ENCODE assay signal across 1 cellular context in genomic region chr3:157551961-157552360, GRCh38.
TF ChIP-seq lines count a peak whose summit lies in the region.

No MANE protein-coding gene starts in this region.

TF ChIP-seq in IMR-90, 13 proteins besides CTCF, POLR2A, EP300 and RAD21 (continued from another document):
- TF ChIP-seq NFE2L2 (IDR thresholded peaks at IDR 0.05; ENCODE audit: low read depth, low read length), result no peak
- no peak for TF ChIP-seq CHD1 (IDR thresholded peaks at IDR 0.05; ENCODE audit: low read depth, low read length)
- TF ChIP-seq CEBPB (IDR thresholded peaks at IDR 0.05; ENCODE audit: low read depth, low read length), result no peak
- no peak for TF ChIP-seq MXI1 (IDR thresholded peaks at IDR 0.05; ENCODE audit: borderline replicate concordance, low read depth, low read length)
- TF ChIP-seq SMC3 (IDR thresholded peaks at IDR 0.05; ENCODE audit: low read depth, low read length), result no peak
- TF ChIP-seq MAFK (IDR thresholded peaks at IDR 0.05; ENCODE audit: low read depth, low read length), result no peak
- no peak for TF ChIP-seq RFX5 (IDR thresholded peaks at IDR 0.05; ENCODE audit: low read depth, low read length)
